In the genomic region with DNA sequence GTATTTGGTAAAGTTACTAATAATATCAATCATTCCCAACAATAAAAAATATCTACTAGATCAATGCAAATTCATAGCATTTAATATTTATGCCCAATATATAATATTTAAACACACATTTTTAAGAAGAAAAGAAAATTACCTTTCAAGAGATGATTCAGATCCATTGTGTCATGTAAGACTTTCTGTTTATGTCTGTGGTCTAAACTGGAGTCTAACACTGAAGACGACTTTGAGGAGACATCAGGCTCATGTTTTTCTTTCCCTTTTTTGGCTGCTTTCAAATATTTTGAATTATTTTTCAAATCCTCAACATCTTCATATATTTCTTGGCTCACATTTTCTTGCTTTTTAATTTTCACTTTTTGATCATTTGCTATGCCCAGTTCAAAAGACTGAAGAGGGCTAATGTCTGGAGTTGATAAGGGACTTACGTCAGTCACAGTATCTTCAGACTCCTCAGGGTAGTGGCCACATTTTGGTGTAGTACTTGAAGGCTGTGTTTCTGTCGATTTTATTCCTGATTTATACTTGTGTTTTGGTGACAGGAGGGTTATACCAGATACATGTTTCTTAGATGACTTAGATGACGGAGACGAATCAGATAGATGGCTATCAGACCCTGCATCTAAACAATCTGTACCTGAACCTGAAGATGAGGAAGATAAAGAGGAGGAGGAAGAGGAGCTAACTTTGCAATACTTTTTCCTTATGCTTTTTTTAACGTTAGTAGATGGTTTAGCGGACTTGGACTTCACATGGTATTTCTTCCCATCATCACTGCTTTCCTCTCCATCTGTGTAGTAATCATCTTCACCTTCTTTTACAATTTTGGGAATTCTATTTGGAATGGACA, we compare ENCODE assay signal across 22 cellular contexts. TPM values are rescaled to one million over a fixed set of nuclear protein-coding genes. Genes with fewer than 3 reads are reported as not detected.
DNase-seq lines count a peak whose midpoint lies in the region; ATAC-seq and TF ChIP-seq lines count a peak whose summit lies in the region.
"Had no signal": no experiment of that assay in that cellular context is flagged by ENCODE, and none has a peak within 500 bp of the region (broad histone marks: within the 10 kb centered on the region; RNA-seq: fewer than 3 reads in every experiment).

No MANE protein-coding gene starts in this region.

- H3K4me3 Mint-ChIP-seq in activated T-cell treated with anti-CD3 and anti-CD28 coated beads, Interleukin-2, amount 50 U/mL, for 72 hours, result peak overlapping the region in 1 of 2 donors; percentile 53
- no peak overlapping the region for H3K4me3 Mint-ChIP-seq in activated T-cell treated with anti-CD3 and anti-CD28 coated beads, Interleukin-2, amount 50 U/mL, for 4 hours
- peak overlapping the region in 2 of 4 donors; percentile 44 to 63 for H3K4me3 Mint-ChIP-seq in IgD-negative memory B cell
- peak overlapping the region; percentile 26 for H3K4me3 Mint-ChIP-seq in activated B cell treated with CpG ODN at 0.5 μM for 24 hours
- no peak overlapping the region for H3K4me3 Mint-ChIP-seq in osteocyte (ENCODE audit: unreplicated experiment)
- H3K4me3 Mint-ChIP-seq: activated naive CD4-positive, alpha-beta T cell treated with anti-CD3 and anti-CD28 coated beads, Interleukin-2, amount 10 ng/mL, durations not matched to agents 7 days and 5 days had no signal

- DNase-seq in activated T-cell treated with anti-CD3 and anti-CD28 coated beads, Interleukin-2, amount 50 U/mL, for 72 hours, result no peak
- no peak for DNase-seq in activated T-cell treated with anti-CD3 and anti-CD28 coated beads, Interleukin-2, amount 50 U/mL, for 4 hours
- no peak for DNase-seq in activated B cell treated with CpG ODN at 0.5 μM for 24 hours
- no peak for DNase-seq in osteocyte (ENCODE audit: extremely low spot score, unreplicated experiment)
- DNase-seq in left cardiac atrium, result no peak
- DNase-seq in left ventricle myocardium superior, result no peak
- no peak for DNase-seq in cortex of kidney (lab: John Stamatoyannopoulos, UW)
- DNase-seq: activated CD4-positive, alpha-beta T cell treated with anti-CD3 and anti-CD28 coated beads for 48 hours; activated naive CD4-positive, alpha-beta T cell treated with anti-CD3 and anti-CD28 coated beads, Interleukin-2, amount 10 ng/mL, durations not matched to agents 7 days and 5 days; activated T-cell treated with anti-CD3 and anti-CD28 coated beads, Interleukin-2, amount 50 U/mL, for 48 hours; AML-193; anterior cingulate cortex; COR-L47; dermis blood vessel endothelial cell; H7; NCI-H1092 treated with DMSO at 0.1 percent for 48 hours; NCI-H2029 treated with DMSO at 0.1 percent for 48 hours; psoas muscle; SJCRH30; T-helper 1 cell; transverse colon had no signal

- intact Hi-C loops in activated B cell treated with CpG ODN at 0.5 μM for 24 hours (cut with micrococcal nuclease) (no loop called here), left cardiac atrium (cut with DNase I) (no loop called here), left ventricle myocardium superior (cut with micrococcal nuclease) (no loop called here)

- H3K27ac Mint-ChIP-seq in activated T-cell treated with anti-CD3 and anti-CD28 coated beads, Interleukin-2, amount 50 U/mL, for 72 hours, result peak overlapping the region; percentile 56
- H3K27ac Mint-ChIP-seq in IgD-negative memory B cell (peak overlapping the region in 2 of 3 donors; percentile 25 to 77), activated B cell treated with CpG ODN at 0.5 μM for 24 hours (peak overlapping the region; percentile 77), osteocyte (ENCODE audit: unreplicated experiment) (peak overlapping the region; percentile 7)
- H3K27ac Mint-ChIP-seq: activated naive CD4-positive, alpha-beta T cell treated with anti-CD3 and anti-CD28 coated beads, Interleukin-2, amount 10 ng/mL, durations not matched to agents 7 days and 5 days had no signal

- ATAC-seq in activated T-cell treated with anti-CD3 and anti-CD28 coated beads, Interleukin-2, amount 50 U/mL, for 72 hours (replicated peaks in 1 of 2), result no peak
- ATAC-seq in activated T-cell treated with anti-CD3 and anti-CD28 coated beads, Interleukin-2, amount 50 U/mL, for 4 hours, result no peak
- ATAC-seq in activated B cell treated with CpG ODN at 0.5 μM for 24 hours (ENCODE audit: low read depth) (no peak), left cardiac atrium (no peak), left ventricle myocardium superior (no peak)
- ATAC-seq: psoas muscle had no signal

- H3K9me3 Mint-ChIP-seq in activated T-cell treated with anti-CD3 and anti-CD28 coated beads, Interleukin-2, amount 50 U/mL, for 72 hours, result no peaks in the 10 kb centered on the region
- no peaks in the 10 kb centered on the region for H3K9me3 Mint-ChIP-seq in activated T-cell treated with anti-CD3 and anti-CD28 coated beads, Interleukin-2, amount 50 U/mL, for 4 hours
- no peaks in the 10 kb centered on the region for H3K9me3 Mint-ChIP-seq in IgD-negative memory B cell
- no peaks in the 10 kb centered on the region for H3K9me3 Mint-ChIP-seq in activated B cell treated with CpG ODN at 0.5 μM for 24 hours
- H3K9me3 Mint-ChIP-seq in osteocyte (ENCODE audit: unreplicated experiment), result no peaks in the 10 kb centered on the region
- H3K9me3 Mint-ChIP-seq: activated naive CD4-positive, alpha-beta T cell treated with anti-CD3 and anti-CD28 coated beads, Interleukin-2, amount 10 ng/mL, durations not matched to agents 7 days and 5 days had no signal

- POLR2A ChIA-PET in activated B cell treated with CpG ODN at 0.5 μM for 24 hours (lab: Charles Lee), result no interaction called here

- H3K27me3 Mint-ChIP-seq in activated T-cell treated with anti-CD3 and anti-CD28 coated beads, Interleukin-2, amount 50 U/mL, for 72 hours (ENCODE audit: low read depth), result no peaks in the 10 kb centered on the region
- H3K27me3 Mint-ChIP-seq in activated T-cell treated with anti-CD3 and anti-CD28 coated beads, Interleukin-2, amount 50 U/mL, for 4 hours (ENCODE audit: low read depth), result no peaks in the 10 kb centered on the region
- H3K27me3 Mint-ChIP-seq in IgD-negative memory B cell (no peaks in the 10 kb centered on the region), activated B cell treated with CpG ODN at 0.5 μM for 24 hours (no peaks in the 10 kb centered on the region), osteocyte (ENCODE audit: unreplicated experiment) (no peaks in the 10 kb centered on the region)
- H3K27me3 Mint-ChIP-seq: activated naive CD4-positive, alpha-beta T cell treated with anti-CD3 and anti-CD28 coated beads, Interleukin-2, amount 10 ng/mL, durations not matched to agents 7 days and 5 days had no signal

- CTCF ChIA-PET in activated B cell treated with CpG ODN at 0.5 μM for 24 hours (lab: Charles Lee), result no interaction called here

- no peak for TF ChIP-seq CTCF in activated B cell treated with CpG ODN at 0.5 μM for 24 hours (IDR thresholded peaks at IDR 0.05)
- TF ChIP-seq CTCF in osteocyte (IDR thresholded peaks at IDR 0.05), result no peak

- H3K4me1 Mint-ChIP-seq in activated T-cell treated with anti-CD3 and anti-CD28 coated beads, Interleukin-2, amount 50 U/mL, for 72 hours (ENCODE audit: low read depth), result peaks cover 46% of the 10 kb centered on the region
- H3K4me1 Mint-ChIP-seq in activated T-cell treated with anti-CD3 and anti-CD28 coated beads, Interleukin-2, amount 50 U/mL, for 4 hours (ENCODE audit: low read depth), result peaks cover 42% of the 10 kb centered on the region
- H3K4me1 Mint-ChIP-seq in IgD-negative memory B cell, result peaks cover 22 to 35% (median 30%) of the 10 kb centered on the region in 3 donors
- peaks cover 38% of the 10 kb centered on the region for H3K4me1 Mint-ChIP-seq in activated B cell treated with CpG ODN at 0.5 μM for 24 hours
- H3K4me1 Mint-ChIP-seq in osteocyte (ENCODE audit: unreplicated experiment), result no peaks in the 10 kb centered on the region

- peaks cover 13 to 17% of the 10 kb centered on the region in 2 donors for H3K36me3 Mint-ChIP-seq in activated T-cell treated with anti-CD3 and anti-CD28 coated beads, Interleukin-2, amount 50 U/mL, for 72 hours (ENCODE audit: insufficient read depth in 2 of 2)
- H3K36me3 Mint-ChIP-seq in activated T-cell treated with anti-CD3 and anti-CD28 coated beads, Interleukin-2, amount 50 U/mL, for 4 hours (ENCODE audit: insufficient read depth), result peaks cover 25% of the 10 kb centered on the region
- H3K36me3 Mint-ChIP-seq in IgD-negative memory B cell, result peaks cover 8% of the 10 kb centered on the region
- H3K36me3 Mint-ChIP-seq in activated B cell treated with CpG ODN at 0.5 μM for 24 hours (ENCODE audit: low read depth), result peaks cover 30% of the 10 kb centered on the region
- H3K36me3 Mint-ChIP-seq in osteocyte (ENCODE audit: unreplicated experiment), result peaks cover 20% of the 10 kb centered on the region

RNA-seq across cellular contexts. Expression of a gene that starts 13.6 kb away (rescaled TPM):
- total RNA-seq in activated T-cell treated with anti-CD3 and anti-CD28 coated beads, Interleukin-2, amount 50 U/mL, for 72 hours, result 10 to 100 TPM; 47.3 to 51.8 TPM
- 10 to 100 TPM; 36.8 to 44.4 (median 44.4) TPM for total RNA-seq in activated T-cell treated with anti-CD3 and anti-CD28 coated beads, Interleukin-2, amount 50 U/mL, for 4 hours
- 66.3 TPM for polyA plus RNA-seq in IgD-negative memory B cell
- total RNA-seq in activated B cell treated with CpG ODN at 0.5 μM for 24 hours, result 42.6 and 44.1 TPM in 2 replicates
- total RNA-seq in osteocyte, result 45.8 and 54.0 TPM in 2 replicates
- 10 to 100 TPM; 16.8 to 25.9 TPM for total RNA-seq in left cardiac atrium
- total RNA-seq in left ventricle myocardium superior, result 9.8 TPM

RNA-seq across cellular contexts. Expression of a gene that starts 19.2 kb away (rescaled TPM):
- total RNA-seq in activated T-cell treated with anti-CD3 and anti-CD28 coated beads, Interleukin-2, amount 50 U/mL, for 72 hours, result 10 to 100 TPM; 15.8 to 17.9 TPM
- 10 to 100 TPM in 2 of 3 donors, 1 to 10 TPM in 1; 9.5 to 10.9 (median 10.3) TPM for total RNA-seq in activated T-cell treated with anti-CD3 and anti-CD28 coated beads, Interleukin-2, amount 50 U/mL, for 4 hours
- polyA plus RNA-seq in IgD-negative memory B cell, result 24.4 TPM
- total RNA-seq in activated B cell treated with CpG ODN at 0.5 μM for 24 hours, result 53.1 and 53.7 TPM in 2 replicates
- total RNA-seq in osteocyte, result 44.4 and 46.0 TPM in 2 replicates
- total RNA-seq in left cardiac atrium, result 10 to 100 TPM; 15.4 to 16.6 TPM
- total RNA-seq in left ventricle myocardium superior, result 10.0 TPM

RNA-seq across cellular contexts. Expression of a gene that starts 47.2 kb away (rescaled TPM):
- total RNA-seq in activated T-cell treated with anti-CD3 and anti-CD28 coated beads, Interleukin-2, amount 50 U/mL, for 72 hours, result 1 to 10 TPM; 4.2 to 7.8 TPM
- 10 to 100 TPM in 1 of 3 donors, 1 to 10 TPM in 2; 8.6 to 11.4 (median 9.6) TPM for total RNA-seq in activated T-cell treated with anti-CD3 and anti-CD28 coated beads, Interleukin-2, amount 50 U/mL, for 4 hours
- polyA plus RNA-seq in IgD-negative memory B cell, result 16.6 TPM
- total RNA-seq in activated B cell treated with CpG ODN at 0.5 μM for 24 hours (8.9 and 9.4 TPM in 2 replicates), osteocyte (25.6 and 27.7 TPM in 2 replicates), left cardiac atrium (1,000 to 10,000 TPM; 1,198 to 1,507 TPM), left ventricle myocardium superior (2,343 TPM)

Comparison
In these comparisons a context has a peak if more than half of its experiments do, and no peak if none do; other contexts are left out.
1. H3K27ac Mint-ChIP-seq: peak in every context shown above with its lines; median percentile 77 in activated B cell treated with CpG ODN at 0.5 μM for 24 hours; 56 in activated T-cell treated with anti-CD3 and anti-CD28 coated beads, Interleukin-2, amount 50 U/mL, for 72 hours; 51 in IgD-negative memory B cell; 7 in osteocyte.
2. RNA of a gene that starts 47.2 kb away (total RNA-seq): 2,343 TPM in left ventricle myocardium superior (single experiment) and 1,198 to 1,507 TPM in left cardiac atrium; 25.6 to 27.7 TPM in osteocyte, 8.6 to 11.4 TPM in activated T-cell treated with anti-CD3 and anti-CD28 coated beads, Interleukin-2, amount 50 U/mL, for 4 hours, 8.9 to 9.4 TPM in activated B cell treated with CpG ODN at 0.5 μM for 24 hours and 4.2 to 7.8 TPM in activated T-cell treated with anti-CD3 and anti-CD28 coated beads, Interleukin-2, amount 50 U/mL, for 72 hours; every median in the first group is over 10 times any median in the second.